Comparison of ENCODE assay signal across 1 cellular context in the genomic region with DNA sequence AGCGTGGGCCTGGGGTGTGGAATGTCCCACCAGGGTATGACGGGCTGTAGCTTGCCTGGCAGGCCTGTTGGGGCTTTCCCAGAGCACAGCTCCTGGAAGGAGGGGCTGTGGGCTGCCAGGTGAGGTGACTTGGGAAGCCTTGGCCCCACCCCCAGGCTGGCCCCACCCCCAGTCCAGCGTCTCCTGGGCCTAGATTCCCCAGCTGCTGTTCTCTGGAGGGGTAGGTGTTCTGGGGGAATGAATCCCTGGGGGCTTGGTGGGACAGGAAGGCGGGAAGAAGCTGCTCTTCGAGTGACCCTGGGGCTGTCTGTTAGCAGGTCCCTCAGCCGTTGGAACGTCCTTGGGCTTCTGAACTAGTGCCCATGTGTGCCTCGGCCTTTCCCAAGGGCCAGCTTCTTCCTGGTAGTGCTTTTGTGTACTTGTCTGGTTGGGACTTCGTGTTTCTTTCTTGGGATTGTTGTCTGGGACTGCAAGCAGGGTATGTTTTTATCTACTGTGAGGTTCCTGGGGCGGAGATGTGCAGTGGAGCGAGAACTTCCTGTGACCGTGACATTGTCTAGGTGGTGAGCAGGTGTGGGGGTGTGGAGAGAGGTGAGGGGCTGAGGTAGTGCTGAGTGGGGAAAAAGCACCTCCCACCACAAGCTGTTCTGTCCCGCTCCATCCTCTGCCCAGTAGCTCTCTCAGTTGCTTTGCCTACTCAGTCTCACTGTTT.
TF ChIP-seq lines count a peak whose summit lies in the region.

No MANE protein-coding gene starts in this region.

TF ChIP-seq in HepG2, 621 proteins besides CTCF, POLR2A, EP300 and RAD21 (continued from another document and continues in another):
- TF ChIP-seq ZNF318 (CRISPR knock-in tag; IDR thresholded peaks at IDR 0.05), result no peak
- TF ChIP-seq ZNF24 (IDR thresholded peaks at IDR 0.05), result no peak
- no peak for TF ChIP-seq THAP11 (CRISPR knock-in tag; IDR thresholded peaks at IDR 0.05)
- TF ChIP-seq FUBP1 (CRISPR knock-in tag; IDR thresholded peaks at IDR 0.05; ENCODE audit: borderline replicate concordance), result no peak
- no peak for TF ChIP-seq ISL2 (CRISPR knock-in tag; IDR thresholded peaks at IDR 0.05)
- no peak for TF ChIP-seq KLF11 (CRISPR knock-in tag; IDR thresholded peaks at IDR 0.05)
- TF ChIP-seq, protein P1, sequence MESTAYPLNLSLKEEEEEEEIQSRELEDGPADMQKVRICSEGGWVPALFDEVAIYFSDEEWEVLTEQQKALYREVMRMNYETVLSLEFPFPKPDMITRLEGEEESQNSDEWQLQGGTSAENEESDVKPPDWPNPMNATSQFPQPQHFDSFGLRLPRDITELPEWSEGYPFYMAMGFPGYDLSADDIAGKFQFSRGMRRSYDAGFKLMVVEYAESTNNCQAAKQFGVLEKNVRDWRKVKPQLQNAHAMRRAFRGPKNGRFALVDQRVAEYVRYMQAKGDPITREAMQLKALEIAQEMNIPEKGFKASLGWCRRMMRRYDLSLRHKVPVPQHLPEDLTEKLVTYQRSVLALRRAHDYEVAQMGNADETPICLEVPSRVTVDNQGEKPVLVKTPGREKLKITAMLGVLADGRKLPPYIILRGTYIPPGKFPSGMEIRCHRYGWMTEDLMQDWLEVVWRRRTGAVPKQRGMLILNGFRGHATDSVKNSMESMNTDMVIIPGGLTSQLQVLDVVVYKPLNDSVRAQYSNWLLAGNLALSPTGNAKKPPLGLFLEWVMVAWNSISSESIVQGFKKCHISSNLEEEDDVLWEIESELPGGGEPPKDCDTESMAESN (CRISPR knock-in tag; conservative IDR thresholded peaks at IDR 0.05), result 0 out of 2 replicates have a peak, but pooled peaks have one; percentile 37
- TF ChIP-seq ZZZ3 (CRISPR knock-in tag; IDR thresholded peaks at IDR 0.05; ENCODE audit: borderline replicate concordance), result no peak
- TF ChIP-seq, protein P2, sequence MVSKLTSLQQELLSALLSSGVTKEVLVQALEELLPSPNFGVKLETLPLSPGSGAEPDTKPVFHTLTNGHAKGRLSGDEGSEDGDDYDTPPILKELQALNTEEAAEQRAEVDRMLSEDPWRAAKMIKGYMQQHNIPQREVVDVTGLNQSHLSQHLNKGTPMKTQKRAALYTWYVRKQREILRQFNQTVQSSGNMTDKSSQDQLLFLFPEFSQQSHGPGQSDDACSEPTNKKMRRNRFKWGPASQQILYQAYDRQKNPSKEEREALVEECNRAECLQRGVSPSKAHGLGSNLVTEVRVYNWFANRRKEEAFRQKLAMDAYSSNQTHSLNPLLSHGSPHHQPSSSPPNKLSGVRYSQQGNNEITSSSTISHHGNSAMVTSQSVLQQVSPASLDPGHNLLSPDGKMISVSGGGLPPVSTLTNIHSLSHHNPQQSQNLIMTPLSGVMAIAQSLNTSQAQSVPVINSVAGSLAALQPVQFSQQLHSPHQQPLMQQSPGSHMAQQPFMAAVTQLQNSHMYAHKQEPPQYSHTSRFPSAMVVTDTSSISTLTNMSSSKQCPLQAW (CRISPR knock-in tag; IDR thresholded peaks at IDR 0.05), result 0 out of 2 replicates have a peak, but pooled peaks have one; percentile 22
- no peak for TF ChIP-seq ZNF83 (CRISPR knock-in tag; IDR thresholded peaks at IDR 0.05; ENCODE audit: borderline replicate concordance)
- TF ChIP-seq EHMT2 (IDR thresholded peaks at IDR 0.05; ENCODE audit: borderline replicate concordance, low read depth, low read length), result no peak
- TF ChIP-seq, protein P3, sequence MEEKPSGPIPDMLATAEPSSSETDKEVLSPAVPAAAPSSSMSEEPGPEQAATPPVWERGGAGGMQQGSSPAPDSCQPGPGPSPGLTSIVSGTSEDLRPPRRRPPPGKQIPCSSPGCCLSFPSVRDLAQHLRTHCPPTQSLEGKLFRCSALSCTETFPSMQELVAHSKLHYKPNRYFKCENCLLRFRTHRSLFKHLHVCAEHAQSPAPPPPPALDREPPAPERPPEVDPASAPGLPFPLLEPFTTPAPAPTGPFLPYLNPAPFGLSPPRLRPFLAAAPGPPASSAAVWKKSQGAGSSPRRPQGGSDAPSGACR (CRISPR knock-in tag; IDR thresholded peaks at IDR 0.05), result peak; percentile 6; the same call in 1 of the 2 replicates
- no peak for TF ChIP-seq ZNF564 (CRISPR knock-in tag; IDR thresholded peaks at IDR 0.05)
- TF ChIP-seq ZNF33B (CRISPR knock-in tag; IDR thresholded peaks at IDR 0.05), result no peak
- TF ChIP-seq POLR2AphosphoS5 (IDR thresholded peaks at IDR 0.05; ENCODE audit: low read depth, low read length), result no peak
- no peak for TF ChIP-seq SETDB1 (CRISPR knock-in tag; IDR thresholded peaks at IDR 0.05; ENCODE audit: borderline replicate concordance)
- TF ChIP-seq ZNF275 (CRISPR knock-in tag; IDR thresholded peaks at IDR 0.05; ENCODE audit: borderline replicate concordance), result no peak
- no peak for TF ChIP-seq REST (IDR thresholded peaks at IDR 0.05; ENCODE audit: borderline replicate concordance in 1 of 2, low read depth in 1 of 2, low read length in 2 of 2)
- TF ChIP-seq ZIK1 (CRISPR knock-in tag; IDR thresholded peaks at IDR 0.05; ENCODE audit: borderline replicate concordance, low read depth), result no peak
- TF ChIP-seq E2F2 (CRISPR knock-in tag; IDR thresholded peaks at IDR 0.05; ENCODE audit: borderline replicate concordance), result no peak
- no peak for TF ChIP-seq MIER2 (CRISPR knock-in tag; IDR thresholded peaks at IDR 0.05)
- TF ChIP-seq ZNF816 (CRISPR knock-in tag; IDR thresholded peaks at IDR 0.05; ENCODE audit: borderline replicate concordance), result no peak
- TF ChIP-seq ZNF329 (CRISPR knock-in tag; IDR thresholded peaks at IDR 0.05; ENCODE audit: low read depth), result no peak
- TF ChIP-seq SNAPC5 (CRISPR knock-in tag; IDR thresholded peaks at IDR 0.05; ENCODE audit: borderline replicate concordance), result no peak
- TF ChIP-seq ZBTB33 (CRISPR knock-in tag; IDR thresholded peaks at IDR 0.05), result no peak
- TF ChIP-seq ZNF501 (CRISPR knock-in tag; IDR thresholded peaks at IDR 0.05), result peak; percentile 25; the same call in 1 of the 2 replicates
- TF ChIP-seq ZNF253 (CRISPR knock-in tag; IDR thresholded peaks at IDR 0.05; ENCODE audit: borderline replicate concordance), result no peak
